ENCODE assay signal across 1 cellular context in genomic region chr20:46683068-46683477, GRCh38.
TF ChIP-seq lines count a peak whose summit lies in the region.

No MANE protein-coding gene starts in this region.

TF ChIP-seq in GM23338, 12 proteins besides CTCF, POLR2A, EP300 and RAD21 (continued from another document):
- TF ChIP-seq ZNF462 (CRISPR knock-in tag; IDR thresholded peaks at IDR 0.05) (no peak), REST (IDR thresholded peaks at IDR 0.05; ENCODE audit: unreplicated experiment) (no peak), JUNB (IDR thresholded peaks at IDR 0.05; ENCODE audit: unreplicated experiment) (no peak), CREB1 (CRISPR knock-in tag; IDR thresholded peaks at IDR 0.05; ENCODE audit: low read depth) (no peak), EZH2phosphoT487 (IDR thresholded peaks at IDR 0.05; ENCODE audit: unreplicated experiment) (no peak), NANOG (IDR thresholded peaks at IDR 0.05; ENCODE audit: borderline replicate concordance) (no peak), POLR2AphosphoS5 (IDR thresholded peaks at IDR 0.05; ENCODE audit: low read depth) (no peak)
TF ChIP-seq in GM23338: peak in this region for 0.
